29 cellular contexts compared by ENCODE assay signal in genomic region chr14:79562158-79562557, GRCh38.
"Had no signal": no experiment of that assay in that cellular context is flagged by ENCODE, and none has a peak within 500 bp of the region (broad histone marks: within the 10 kb centered on the region; RNA-seq: fewer than 3 reads in every experiment).

No MANE protein-coding gene starts in this region.

- H3K4me1 Mint-ChIP-seq: naive B cell; natural killer cell; nephron; stimulated activated effector memory CD8-positive, alpha-beta T cell treated with anti-CD3 and anti-CD28 coated beads, Interleukin-12 subunit alpha, Interleukin-12 subunit beta, amount 100 ng/mL, for 72 hours; stimulated activated naive B cell treated with anti-CD40 and anti-IgM and Interleukin-4, amounts not matched to agents 10 μg/mL and 1 μg/mL and 100 μg/mL, for 72 hours had no signal

- H3K4me3 ChIP-seq: ovary, psoas muscle, right lobe of liver, sigmoid colon, suprapubic skin, testis, tibial artery, transverse colon, upper lobe of right lung had no signal

- H3K27me3 Mint-ChIP-seq: naive B cell; progenitor cell of endocrine pancreas; stimulated activated naive B cell treated with anti-CD40 and anti-IgM and Interleukin-4, amounts not matched to agents 10 μg/mL and 1 μg/mL and 100 μg/mL, for 72 hours; stimulated activated naive CD8-positive, alpha-beta T cell treated with anti-CD3 and anti-CD28 coated beads, Interleukin-15, Interleukin-2, amounts not matched to agents 100 ng/mL and 50 ng/mL, for 24 hours; type B pancreatic cell had no signal

- H3K27me3 ChIP-seq: ovary, right lobe of liver, sigmoid colon, suprapubic skin, testis, tibial artery, transverse colon, upper lobe of right lung had no signal

- ATAC-seq: natural killer cell; psoas muscle; right cardiac atrium; right lobe of liver; stimulated activated effector memory CD8-positive, alpha-beta T cell treated with anti-CD3 and anti-CD28 coated beads, Interleukin-12 subunit alpha, Interleukin-12 subunit beta, amount 100 ng/mL, for 72 hours; stimulated activated naive B cell treated with anti-CD40 and anti-IgM and Interleukin-4, amounts not matched to agents 10 μg/mL and 1 μg/mL and 100 μg/mL, for 72 hours; upper lobe of right lung had no signal

- H3K27ac ChIP-seq: ovary, parathyroid adenoma, psoas muscle, right lobe of liver, sigmoid colon, suprapubic skin, testis, tibial artery, transverse colon, upper lobe of right lung had no signal

- H3K9me3 ChIP-seq: ovary, psoas muscle, right lobe of liver, sigmoid colon, suprapubic skin, testis, tibial artery, transverse colon, upper lobe of right lung had no signal

- H3K79me2 ChIP-seq: parathyroid adenoma had no signal

- H2AFZ ChIP-seq: parathyroid adenoma had no signal

- H3K4me1 ChIP-seq: psoas muscle, right lobe of liver, suprapubic skin, testis, tibial artery, transverse colon, upper lobe of right lung had no signal

- DNase-seq: naive B cell; natural killer cell; occipital lobe; ovary; posterior cingulate gyrus; psoas muscle; right cardiac atrium; right lobe of liver; sigmoid colon; small intestine; stimulated activated CD4-positive, alpha-beta T cell treated with anti-CD3 and anti-CD28 coated beads, Interleukin-15, amount 100 ng/mL, for 24 hours; stimulated activated CD4-positive, alpha-beta T cell treated with anti-CD3 and anti-CD28 coated beads, Interleukin-2, amount 100 ng/mL, for 24 hours; stimulated activated CD4-positive, alpha-beta T cell treated with anti-CD3 and anti-CD28 coated beads, Interleukin-2, amount 100 ng/mL, for 48 hours; stimulated activated CD4-positive, alpha-beta T cell treated with anti-CD3 and anti-CD28 coated beads, Interleukin-4, amount 100 ng/mL, for 24 hours; stimulated activated naive B cell treated with anti-CD40 and anti-IgM and Interleukin-4, amounts not matched to agents 10 μg/mL and 1 μg/mL and 100 μg/mL, for 72 hours; stimulated activated naive CD4-positive, alpha-beta T cell treated with Interleukin-2 at 50 U/mL for 16 hours; substantia nigra; testis; tibial artery; transverse colon; upper lobe of right lung had no signal

- H3K36me3 ChIP-seq: ovary, right lobe of liver, sigmoid colon, suprapubic skin, tibial artery, transverse colon, upper lobe of right lung had no signal

- FAIRE-seq: small intestine had no signal

- H3K27ac Mint-ChIP-seq: naive B cell; natural killer cell; nephron; stimulated activated effector memory CD8-positive, alpha-beta T cell treated with anti-CD3 and anti-CD28 coated beads, Interleukin-12 subunit alpha, Interleukin-12 subunit beta, amount 100 ng/mL, for 72 hours; stimulated activated naive B cell treated with anti-CD40 and anti-IgM and Interleukin-4, amounts not matched to agents 10 μg/mL and 1 μg/mL and 100 μg/mL, for 72 hours; stimulated activated naive CD8-positive, alpha-beta T cell treated with anti-CD3 and anti-CD28 coated beads, Interleukin-15, Interleukin-2, amounts not matched to agents 100 ng/mL and 50 ng/mL, for 24 hours; type B pancreatic cell had no signal

- H3K4me3 Mint-ChIP-seq: naive B cell; natural killer cell; nephron; neural crest cell; stimulated activated effector memory CD8-positive, alpha-beta T cell treated with anti-CD3 and anti-CD28 coated beads, Interleukin-12 subunit alpha, Interleukin-12 subunit beta, amount 100 ng/mL, for 72 hours; stimulated activated naive B cell treated with anti-CD40 and anti-IgM and Interleukin-4, amounts not matched to agents 10 μg/mL and 1 μg/mL and 100 μg/mL, for 72 hours; stimulated activated naive CD8-positive, alpha-beta T cell treated with anti-CD3 and anti-CD28 coated beads, Interleukin-15, Interleukin-2, amounts not matched to agents 100 ng/mL and 50 ng/mL, for 24 hours; type B pancreatic cell had no signal

- H3K9ac ChIP-seq: parathyroid adenoma had no signal

- H3K9me3 Mint-ChIP-seq: nephron had no signal
